In genomic region chr13:105929486-105929885, GRCh38 we compare ENCODE assay signal across 14 cellular contexts.
DNase-seq lines count a peak whose midpoint lies in the region; FAIRE-seq and TF ChIP-seq lines count a peak whose summit lies in the region.
"Had no signal": no experiment of that assay in that cellular context is flagged by ENCODE, and none has a peak within 500 bp of the region (broad histone marks: within the 10 kb centered on the region; RNA-seq: fewer than 3 reads in every experiment).

No MANE protein-coding gene starts in this region.

- H3K4me1 Mint-ChIP-seq in astrocyte (ENCODE audit: low read depth, unreplicated experiment) (peaks cover 5% of the 10 kb centered on the region), glutamatergic neuron (ENCODE audit: low read depth, unreplicated experiment) (no peaks in the 10 kb centered on the region)
- H3K4me1 Mint-ChIP-seq: CD14-positive monocyte had no signal

- H4K20me1 ChIP-seq in astrocyte (ENCODE audit: insufficient read depth, low read length), result no peaks in the 10 kb centered on the region

- H3K4me3 Mint-ChIP-seq in astrocyte (ENCODE audit: unreplicated experiment) (no peak overlapping the region), glutamatergic neuron (ENCODE audit: unreplicated experiment) (no peak overlapping the region)
- H3K4me3 Mint-ChIP-seq: CD14-positive monocyte; CD8-positive, alpha-beta T cell had no signal

- H3K4me2 ChIP-seq in astrocyte (ENCODE audit: low read length), result no peak overlapping the region
- H3K4me2 ChIP-seq: A549 had no signal

- intact Hi-C loops in spleen (cut with DNase I; ENCODE audit: low total_unique reads), result no loop called here
- intact Hi-C loops in lower leg skin (cut with DNase I; ENCODE audit: low total_unique reads), result no loop called here

- H3K9me3 Mint-ChIP-seq in astrocyte (ENCODE audit: unreplicated experiment) (no peaks in the 10 kb centered on the region), glutamatergic neuron (ENCODE audit: unreplicated experiment) (no peaks in the 10 kb centered on the region)
- H3K9me3 Mint-ChIP-seq: CD8-positive, alpha-beta T cell had no signal

- no peaks in the 10 kb centered on the region for H3K4me1 ChIP-seq in HEK293 (ENCODE audit: control insufficient read depth, insufficient read depth, low read length)
- H3K4me1 ChIP-seq in astrocyte (ENCODE audit: insufficient read depth, low read length), result no peaks in the 10 kb centered on the region
- H3K4me1 ChIP-seq in spleen, result no peaks in the 10 kb centered on the region

- H3K36me3 ChIP-seq in HEK293 (ENCODE audit: control insufficient read depth in 2 of 2, insufficient read depth in 1 of 2, low read length in 2 of 2) (no peaks in the 10 kb centered on the region), astrocyte (ENCODE audit: insufficient read depth, low read length) (no peaks in the 10 kb centered on the region), spleen (no peaks in the 10 kb centered on the region)

- H3K36me3 Mint-ChIP-seq in astrocyte (ENCODE audit: low read depth, unreplicated experiment), result no peaks in the 10 kb centered on the region
- H3K36me3 Mint-ChIP-seq in glutamatergic neuron (ENCODE audit: unreplicated experiment), result no peaks in the 10 kb centered on the region
- H3K36me3 Mint-ChIP-seq: CD14-positive monocyte; CD8-positive, alpha-beta T cell had no signal

- POLR2A ChIA-PET in HEK293 (lab: Yijun Ruan, JAX), result no interaction called here

- H3K9me3 ChIP-seq in HEK293 (ENCODE audit: control insufficient read depth, insufficient read depth, low read depth, low read length) (no peaks in the 10 kb centered on the region), astrocyte (ENCODE audit: insufficient read depth, low read depth, low read length) (no peaks in the 10 kb centered on the region), spleen (no peaks in the 10 kb centered on the region)
- H3K9me3 ChIP-seq: A549 had no signal

- FAIRE-seq in astrocyte (lab: Jason Lieb, UNC) (no peak), RCC 7860 (lab: Jason Lieb, UNC) (no peak)
- FAIRE-seq: A549 had no signal

- H3K27ac ChIP-seq in HEK293 (ENCODE audit: extremely low read depth, low read depth, low read length) (no peak overlapping the region), astrocyte (ENCODE audit: low read depth, low read length) (no peak overlapping the region), spleen (no peak overlapping the region)
- H3K27ac ChIP-seq: A549 had no signal

- CTCF ChIA-PET in HEK293 (lab: Yijun Ruan, JAX), result interaction anchor here (0.6 to 0.7 kb wide), 3 partner anchors 154 to 632 kb away, joined by 3 to 5 read pairs (median 4); no protein-coding TSS in a partner anchor

- H2AFZ ChIP-seq in astrocyte (ENCODE audit: low read depth, low read length), result no peak overlapping the region

- H3K9ac ChIP-seq in astrocyte (ENCODE audit: low read length), result no peak overlapping the region

- TF ChIP-seq CTCF in HEK293 (tag by site-specific recombination; IDR thresholded peaks at IDR 0.05), result no peak
- no peak for TF ChIP-seq CTCF in astrocyte (IDR thresholded peaks at IDR 0.05; ENCODE audit: insufficient read depth, low read depth, low read length)
- no peak for TF ChIP-seq CTCF in glutamatergic neuron (IDR thresholded peaks at IDR 0.05; ENCODE audit: partially characterized antibody, unreplicated experiment)
- TF ChIP-seq CTCF in spleen (IDR thresholded peaks at IDR 0.05 in 8 of 11, conservative IDR thresholded peaks at IDR 0.05 in 3 of 11), result no peak
- TF ChIP-seq CTCF in lower leg skin (IDR thresholded peaks at IDR 0.05), result no peak

- H3K79me2 ChIP-seq in astrocyte (ENCODE audit: insufficient read depth, low read length), result no peaks in the 10 kb centered on the region

- H3K4me3 ChIP-seq in HEK293 (ENCODE audit: low read depth, low read length), result no peak overlapping the region
- H3K4me3 ChIP-seq in astrocyte (ENCODE audit: insufficient read depth, low read depth, low read length), result no peak overlapping the region
- no peak overlapping the region for H3K4me3 ChIP-seq in spleen
- H3K4me3 ChIP-seq in lower leg skin (ENCODE audit: low read depth, poor library complexity, severe bottlenecking), result no peak overlapping the region
- H3K4me3 ChIP-seq: A549 had no signal

- H3K27me3 ChIP-seq in astrocyte (ENCODE audit: insufficient read depth, low read length) (no peaks in the 10 kb centered on the region), spleen (replicated peaks in 1 of 7) (no peaks in the 10 kb centered on the region)

- 81 to 95% (median 90%) methylated on average over 4 of the region's 4 CpGs for WGBS in spleen, 5 donors
- WGBS in lower leg skin, 2 donors, result 64% methylated on average over 4 of the region's 4 CpGs

- DNase-seq in astrocyte (ENCODE audit: low read depth), result peak; percentile 54
- peak; percentile 75 for DNase-seq in myocyte (ENCODE audit: low read depth)
- DNase-seq in glutamatergic neuron, result no peak
- DNase-seq in RCC 7860 (ENCODE audit: low spot score), result no peak
- DNase-seq in spleen, result no peak
- no peak for DNase-seq in lower leg skin (ENCODE audit: low spot score in 2 of 2)
- DNase-seq: CD8-positive, alpha-beta T cell; COR-L47; DMS53; GF-D8; IMR-90 had no signal

- no peaks in the 10 kb centered on the region for H3K27me3 Mint-ChIP-seq in astrocyte (ENCODE audit: low read depth, unreplicated experiment)
- peaks cover 4% of the 10 kb centered on the region for H3K27me3 Mint-ChIP-seq in glutamatergic neuron (ENCODE audit: unreplicated experiment)

- TF ChIP-seq POLR2A in spleen (IDR thresholded peaks at IDR 0.05) (no peak), lower leg skin (IDR thresholded peaks at IDR 0.05) (no peak)

- H3K27ac Mint-ChIP-seq in astrocyte (ENCODE audit: unreplicated experiment) (no peak overlapping the region), glutamatergic neuron (ENCODE audit: unreplicated experiment) (no peak overlapping the region)
- H3K27ac Mint-ChIP-seq: CD14-positive monocyte; CD8-positive, alpha-beta T cell had no signal

TF ChIP-seq in HEK293, 187 proteins besides CTCF, POLR2A, EP300 and RAD21:
- peak; percentile 45; the same call in 1 of the 2 replicates for TF ChIP-seq KLF17 (tag by site-specific recombination; IDR thresholded peaks at IDR 0.05)
- no peak for TF ChIP-seq ZNF341 (tag by site-specific recombination; IDR thresholded peaks at IDR 0.05; ENCODE audit: low read depth)

Comparison
In these comparisons a context has a peak if more than half of its experiments do, and no peak if none do; other contexts are left out.
1. DNase-seq: peak in astrocyte (single experiment) and myocyte (single experiment); none in glutamatergic neuron (single experiment), RCC 7860 (single experiment), spleen (single experiment) and lower leg skin (0 of 2).